Comparison of ENCODE assay signal across 1 cellular context in the genomic region with DNA sequence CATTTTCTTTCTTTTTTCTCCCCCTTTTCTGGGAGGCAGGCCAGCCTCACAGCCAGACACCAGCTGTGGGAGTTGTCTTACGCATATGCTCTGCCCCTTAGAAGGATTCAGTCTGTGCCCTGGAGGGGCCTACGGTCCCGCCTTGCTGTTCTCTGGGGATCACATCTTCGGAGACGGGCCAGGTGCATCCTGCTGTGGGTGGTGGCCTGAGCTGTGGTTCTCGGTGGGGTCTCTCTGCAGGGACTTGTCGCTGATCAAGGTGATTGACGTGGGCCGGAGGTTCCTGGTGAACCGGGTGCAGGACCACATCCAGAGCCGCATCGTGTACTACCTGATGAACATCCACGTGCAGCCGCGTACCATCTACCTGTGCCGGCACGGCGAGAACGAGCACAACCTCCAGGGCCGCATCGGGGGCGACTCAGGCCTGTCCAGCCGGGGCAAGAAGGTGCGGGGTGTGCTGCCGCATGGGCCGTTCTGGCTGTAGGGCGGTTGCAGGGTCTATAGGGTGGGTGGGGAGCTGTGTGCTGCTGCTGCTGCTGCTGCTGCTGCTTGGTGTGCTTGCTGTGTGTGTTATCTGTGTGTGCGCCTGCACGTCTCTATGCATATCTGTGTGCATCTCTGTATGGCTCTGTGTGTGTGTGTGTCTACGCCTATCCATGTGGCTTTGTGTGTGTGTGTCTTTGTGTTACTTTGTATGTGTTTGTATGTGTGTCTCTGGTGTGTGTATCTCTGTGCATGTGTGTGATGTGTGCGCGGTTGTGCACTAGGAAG.
TF ChIP-seq lines count a peak whose summit lies in the region.

No MANE protein-coding gene starts in this region.

TF ChIP-seq in IMR-90, 13 proteins besides CTCF, POLR2A, EP300 and RAD21:
- TF ChIP-seq MXI1 (IDR thresholded peaks at IDR 0.05; ENCODE audit: borderline replicate concordance, low read depth, low read length) (no peak), CEBPB (IDR thresholded peaks at IDR 0.05; ENCODE audit: low read depth, low read length) (no peak)
TF ChIP-seq in IMR-90: peak in this region for 0.
